ENCODE assay signal across 27 cellular contexts in genomic region chr3:61639991-61640390, GRCh38.
"Had no signal": no experiment of that assay in that cellular context is flagged by ENCODE, and none has a peak within 500 bp of the region (broad histone marks: within the 10 kb centered on the region; RNA-seq: fewer than 3 reads in every experiment).

No MANE protein-coding gene starts in this region.

- H3K4me3 ChIP-seq: left ventricle myocardium inferior, lung, mucosa of descending colon, pancreas, prostate gland, skin epidermis, stomach, testis, thyroid gland, transverse colon, upper lobe of left lung, vagina had no signal

- H3K27ac ChIP-seq: left ventricle myocardium inferior, pancreas, prostate gland, skin epidermis, stomach, testis, thyroid gland, transverse colon, upper lobe of left lung, vagina had no signal

- H3K4me1 ChIP-seq: prostate gland had no signal

- ATAC-seq: mucosa of descending colon; naive thymus-derived CD4-positive, alpha-beta T cell; natural killer cell treated with Interleukin-12 subunit alpha and Interleukin-12 subunit beta and Interleukin-15 and Interleukin-18, amount 100 ng/mL, for 72 hours; pancreas; right cardiac atrium; sciatic nerve; stimulated activated naive B cell treated with anti-CD40 and anti-IgM and Interleukin-4, amounts not matched to agents 10 μg/mL and 1 μg/mL and 100 μg/mL, for 72 hours; stimulated activated naive CD8-positive, alpha-beta T cell treated with anti-CD3 and anti-CD28 coated beads, Interleukin-15, Interleukin-2, amounts not matched to agents 100 U/mL and 50 U/mL, for 24 hours had no signal

- H3K9me3 ChIP-seq: pancreas, prostate gland, testis, thyroid gland, transverse colon, upper lobe of left lung, vagina had no signal

- FAIRE-seq: pancreas had no signal

- DNase-seq: islet precursor cell; left ventricle myocardium inferior; mesendoderm; midbrain; mucosa of descending colon; naive thymus-derived CD4-positive, alpha-beta T cell; pancreas; posterior cingulate gyrus; retina; right cardiac atrium; stimulated activated CD4-positive, alpha-beta T cell treated with anti-CD3 and anti-CD28 coated beads, Interleukin-12 subunit alpha, Interleukin-12 subunit beta, amount 100 ng/mL, for 4 hours; stimulated activated CD4-positive, alpha-beta T cell treated with anti-CD3 and anti-CD28 coated beads, Interleukin-15, amount 100 ng/mL, for 24 hours; stimulated activated CD4-positive, alpha-beta T cell treated with anti-CD3 and anti-CD28 coated beads, Interleukin-2, amount 100 ng/mL, for 24 hours; stimulated activated CD4-positive, alpha-beta T cell treated with anti-CD3 and anti-CD28 coated beads, Interleukin-4, amount 100 ng/mL, for 1 hour; stimulated activated naive B cell treated with anti-CD40 and anti-IgM and Interleukin-4, amounts not matched to agents 10 μg/mL and 1 μg/mL and 100 μg/mL, for 72 hours; stimulated activated naive CD8-positive, alpha-beta T cell treated with anti-CD3 and anti-CD28 coated beads, Interleukin-15, Interleukin-2, amounts not matched to agents 100 U/mL and 50 U/mL, for 24 hours; stomach; testis; thyroid gland; transverse colon; upper lobe of left lung had no signal

- H3K36me3 ChIP-seq: left ventricle myocardium inferior, pancreas, prostate gland, stomach, thyroid gland, transverse colon, upper lobe of left lung, vagina had no signal

- H3K27me3 ChIP-seq: pancreas, stomach, testis, thyroid gland, transverse colon, upper lobe of left lung, vagina had no signal
